ENCODE assay signal across 10 cellular contexts in genomic region chr3:8500208-8500961, GRCh38. TPM values are rescaled to one million over a fixed set of nuclear protein-coding genes. Genes with fewer than 3 reads are reported as not detected.
A peak's percentile ranks its signal among the peaks of the same experiment; 100 is the strongest.
DNase-seq lines count a peak whose midpoint lies in the region; TF ChIP-seq lines count a peak whose summit lies in the region.
"Had no signal": no experiment of that assay in that cellular context is flagged by ENCODE, and none has a peak within 500 bp of the region (broad histone marks: within the 10 kb centered on the region; RNA-seq: fewer than 3 reads in every experiment).

No MANE protein-coding gene starts in this region.

- DNase-seq in hippocampal formation (lab: John Stamatoyannopoulos, UW) (peak; percentile 51 to 68), prostate gland (ENCODE audit: low spot score) (peak; percentile 85), GM10266 (ENCODE audit: extremely low spot score) (no peak), SW 1271 (lab: John Stamatoyannopoulos, UW) (no peak), RKO (ENCODE audit: low spot score) (no peak), H4 (ENCODE audit: low spot score) (no peak)
- DNase-seq: NCI-H146; stimulated activated naive CD8-positive, alpha-beta T cell treated with anti-CD3 and anti-CD28 coated beads, Interleukin-15, Interleukin-2, amounts not matched to agents 100 U/mL and 50 U/mL, for 24 hours had no signal

- H3K4me1 ChIP-seq in ES-I3 (ENCODE audit: insufficient read depth, low read length) (peaks cover 47% of the 10 kb centered on the region), prostate gland (replicated peaks) (peaks cover 21% of the 10 kb centered on the region)

- intact Hi-C loops in prostate gland (cut with DNase I), result no loop called here

- H3K9ac ChIP-seq in ES-I3 (ENCODE audit: low read depth, low read length), result peak overlapping the region; percentile 29

- WGBS in prostate gland, result 21% methylated on average over 9 of the region's 9 CpGs

- TF ChIP-seq POLR2A in prostate gland (IDR thresholded peaks at IDR 0.05), result no peak

- H3K36me3 ChIP-seq in ES-I3 (ENCODE audit: insufficient read depth, low read length), result no peaks in the 10 kb centered on the region
- H3K36me3 ChIP-seq in prostate gland, result no peaks in the 10 kb centered on the region

- no peaks in the 10 kb centered on the region for H3K27me3 ChIP-seq in prostate gland (replicated peaks; ENCODE audit: insufficient read depth)

- H3K4me3 ChIP-seq in prostate gland, result peak overlapping the region in 1 of 2 donors; percentile 50

- TF ChIP-seq CTCF in VCaP (conservative IDR thresholded peaks at IDR 0.05), result no peak
- TF ChIP-seq CTCF in prostate gland (IDR thresholded peaks at IDR 0.05), result peak in 1 of 4 experiments; percentile 7
- TF ChIP-seq CTCF in GM10266 (IDR thresholded peaks at IDR 0.05; ENCODE audit: control insufficient read depth, insufficient read depth, low read depth, missing control alignments), result no peak

- H3K27ac ChIP-seq in VCaP (peak overlapping the region; percentile 98), prostate gland (peak overlapping the region; percentile 70 to 87)

- H3K9me3 ChIP-seq in ES-I3 (ENCODE audit: control insufficient read depth, insufficient read depth, low read length) (no peaks in the 10 kb centered on the region), prostate gland (no peaks in the 10 kb centered on the region)

RNA-seq across cellular contexts. Expression of gene LMCD1, which starts 1.2 kb away (rescaled TPM):
- total RNA-seq in prostate gland, result 100 to 1,000 TPM in 1 of 2 donors, 10 to 100 TPM in 1; 73.0 to 144 TPM
- 12.0 and 13.7 TPM in 2 replicates for total RNA-seq in H4 (2014; rRNA removed; shearing (Covaris generic))

Comparison
In these comparisons a context has a peak if more than half of its experiments do, and no peak if none do; other contexts are left out.
1. DNase-seq: peak in hippocampal formation (2 of 2) and prostate gland (single experiment); none in GM10266 (single experiment), SW 1271 (0 of 2), RKO (single experiment) and H4 (single experiment).